ENCODE assay signal across 8 cellular contexts in genomic region chr15:44710236-44711088, GRCh38. TPM values are rescaled to one million over a fixed set of nuclear protein-coding genes. Genes with fewer than 3 reads are reported as not detected.
A peak's percentile ranks its signal among the peaks of the same experiment; 100 is the strongest.
DNase-seq lines count a peak whose midpoint lies in the region; ATAC-seq, FAIRE-seq and TF ChIP-seq lines count a peak whose summit lies in the region.

No MANE protein-coding gene starts in this region.

- TF ChIP-seq CTCF in Peyer's patch (IDR thresholded peaks at IDR 0.05) (peak in 4 of 6 experiments; percentile 6 to 38 (median 31)), bronchial epithelial cell (IDR thresholded peaks at IDR 0.05; ENCODE audit: insufficient read depth, low read length, severe bottlenecking) (peak; percentile 16), liver (IDR thresholded peaks at IDR 0.05; ENCODE audit: low read depth, low read length, missing input control) (no peak)

- ATAC-seq in GM21447 (IDR thresholded peaks at IDR 0.05; ENCODE audit: unreplicated experiment) = peak; percentile 27
- no peak for ATAC-seq in GM21717 (IDR thresholded peaks at IDR 0.05; ENCODE audit: unreplicated experiment)
- ATAC-seq in HG02763 (IDR thresholded peaks at IDR 0.05; ENCODE audit: unreplicated experiment) = no peak

- TF ChIP-seq RAD21 in liver (IDR thresholded peaks at IDR 0.05) = no peak

- no peaks in the 10 kb centered on the region for H3K27me3 ChIP-seq in BLaER1 treated with 17β-estradiol and CSF1 and Interleukin-3, amounts not matched to agents 10 nM and 100 nM
- H3K27me3 ChIP-seq in Peyer's patch = no peaks in the 10 kb centered on the region
- no peaks in the 10 kb centered on the region for H3K27me3 ChIP-seq in bronchial epithelial cell (ENCODE audit: control insufficient read depth, insufficient read depth, low read length)
- H3K27me3 ChIP-seq in liver (ENCODE audit: control insufficient read depth in 4 of 4, insufficient read depth in 4 of 4, low read length in 3 of 4) = no peaks in the 10 kb centered on the region
- H3K27me3 ChIP-seq in thymus (ENCODE audit: control insufficient read depth, insufficient read depth) = no peaks in the 10 kb centered on the region

- peak overlapping the region; percentile 70 to 93 (median 75) for H3K4me2 ChIP-seq in BLaER1 treated with 17β-estradiol and CSF1 and Interleukin-3, amounts not matched to agents 10 nM and 100 nM

- DNase-seq in Peyer's patch (peak in 2 of 3 donors; percentile 87), bronchial epithelial cell (ENCODE audit: low read depth) (no peak)

- peak overlapping the region; percentile 97 to 100 (median 99) for H3K9ac ChIP-seq in BLaER1 treated with 17β-estradiol and CSF1 and Interleukin-3, amounts not matched to agents 10 nM and 100 nM
- peak overlapping the region; percentile 89 to 99 for H3K9ac ChIP-seq in liver (ENCODE audit: low read depth in 1 of 2, low read length in 2 of 2)

- H3K4me1 ChIP-seq in BLaER1 treated with 17β-estradiol and CSF1 and Interleukin-3, amounts not matched to agents 10 nM and 100 nM = peaks cover 27 to 39% (median 33%) of the 10 kb centered on the region in 10 experiments
- peaks cover 0 to 42% (median 4%) of the 10 kb centered on the region in 4 donors for H3K4me1 ChIP-seq in Peyer's patch
- H3K4me1 ChIP-seq in liver (ENCODE audit: control insufficient read depth in 4 of 4, insufficient read depth in 4 of 4, low read length in 3 of 4) = peaks cover 0 to 21% (median 8%) of the 10 kb centered on the region in 4 donors
- peaks cover 14% of the 10 kb centered on the region for H3K4me1 ChIP-seq in thymus (ENCODE audit: control insufficient read depth, insufficient read depth, low read length)

- H3K4me3 ChIP-seq in BLaER1 treated with 17β-estradiol and CSF1 and Interleukin-3, amounts not matched to agents 10 nM and 100 nM = peak overlapping the region; percentile 86 to 98 (median 96)
- peak overlapping the region; percentile 74 to 95 (median 76) for H3K4me3 ChIP-seq in Peyer's patch
- peak overlapping the region; percentile 87 for H3K4me3 ChIP-seq in bronchial epithelial cell (ENCODE audit: low read depth, low read length)
- H3K4me3 ChIP-seq in liver (ENCODE audit: low read depth in 1 of 3, low read length in 3 of 3) = peak overlapping the region; percentile 56 to 88 (median 71)
- peak overlapping the region; percentile 100 for H3K4me3 ChIP-seq in thymus (ENCODE audit: low read length)

- H4K20me1 ChIP-seq in BLaER1 treated with 17β-estradiol and CSF1 and Interleukin-3, amounts not matched to agents 10 nM and 100 nM = peaks cover 38 to 41% (median 40%) of the 10 kb centered on the region in 11 experiments

- FAIRE-seq in bronchial epithelial cell (lab: Jason Lieb, UNC) = no peak

- H3K9me3 ChIP-seq in BLaER1 treated with 17β-estradiol and CSF1 and Interleukin-3, amounts not matched to agents 10 nM and 100 nM (replicated peaks in 1 of 11) = peaks cover under 1 to 16% (median 5%) of the 10 kb centered on the region in 11 experiments; a peak in 13 of 22 replicates
- H3K9me3 ChIP-seq in Peyer's patch = no peaks in the 10 kb centered on the region
- H3K9me3 ChIP-seq in liver (ENCODE audit: control insufficient read depth in 4 of 4, low read length in 3 of 4) = no peaks in the 10 kb centered on the region
- H3K9me3 ChIP-seq in thymus (ENCODE audit: control insufficient read depth) = no peaks in the 10 kb centered on the region

- 31% methylated on average over 11 of the region's 11 CpGs for WGBS in liver
- 10% methylated on average over 11 of the region's 11 CpGs for WGBS in thymus

- peak overlapping the region; percentile 97 to 100 (median 99) for H3K27ac ChIP-seq in BLaER1 treated with 17β-estradiol and CSF1 and Interleukin-3, amounts not matched to agents 10 nM and 100 nM
- H3K27ac ChIP-seq in Peyer's patch (peak overlapping the region; percentile 97 to 100 (median 98)), liver (ENCODE audit: low read depth in 1 of 2, low read length in 2 of 2) (peak overlapping the region; percentile 99), thymus (ENCODE audit: low read depth) (peak overlapping the region; percentile 100)

- no peak for TF ChIP-seq POLR2A in Peyer's patch (IDR thresholded peaks at IDR 0.05)

- peaks cover 16 to 38% (median 28%) of the 10 kb centered on the region in 11 experiments for H3K36me3 ChIP-seq in BLaER1 treated with 17β-estradiol and CSF1 and Interleukin-3, amounts not matched to agents 10 nM and 100 nM
- H3K36me3 ChIP-seq in Peyer's patch (peaks cover 0 to 13% (median 0%) of the 10 kb centered on the region in 3 donors), bronchial epithelial cell (ENCODE audit: control insufficient read depth, insufficient read depth, low read length) (peaks cover 2% of the 10 kb centered on the region), liver (ENCODE audit: control insufficient read depth in 4 of 4, insufficient read depth in 3 of 4, low read depth in 1 of 4, low read length in 3 of 4) (peaks cover 0 to 6% (median 5%) of the 10 kb centered on the region in 4 donors), thymus (ENCODE audit: control insufficient read depth, insufficient read depth) (peaks cover 11% of the 10 kb centered on the region)

TF ChIP-seq in liver, 16 proteins besides CTCF, POLR2A, EP300 and RAD21:
- TF ChIP-seq YY1 (IDR thresholded peaks at IDR 0.05) (peak; percentile 62), GABPA (IDR thresholded peaks at IDR 0.05 in 1 of 2, conservative IDR thresholded peaks at IDR 0.05 in 1 of 2) (no peak), JUND (IDR thresholded peaks at IDR 0.05) (no peak), FOXA2 (IDR thresholded peaks at IDR 0.05) (no peak)

RNA-seq across cellular contexts. Expression of gene PATL2, which starts 0.7 kb away (rescaled TPM):
- total RNA-seq in Peyer's patch (10 to 100 TPM in 2 of 4 donors, 1 to 10 TPM in 2; 4.0 to 35.5 (median 9.5) TPM), bronchial epithelial cell (0.13 TPM in 1 of 2 replicates, not detected in the other), liver (1 to 10 TPM in 1 of 2 donors, under 1 TPM in 1; 0.65 to 1.0 TPM)
- polyA plus RNA-seq in liver (under 1 TPM; 0.32 to 0.68 TPM), thymus (25.8 TPM)

RNA-seq across cellular contexts. Expression of gene B2M, which starts 0.9 kb away (rescaled TPM):
- total RNA-seq in Peyer's patch (over 10,000 TPM in 1 of 4 donors, 1,000 to 10,000 TPM in 3; 2,244 to 13,999 (median 5,894) TPM), bronchial epithelial cell (681 and 808 TPM in 2 replicates), liver (1,000 to 10,000 TPM; 1,388 to 2,879 TPM)
- polyA plus RNA-seq in liver (1,000 to 10,000 TPM; 3,021 to 3,787 TPM), thymus (8,137 TPM)

RNA-seq across cellular contexts. Expression of gene TRIM69, which starts 25.9 kb away (rescaled TPM):
- total RNA-seq in Peyer's patch (10 to 100 TPM in 2 of 4 donors, 1 to 10 TPM in 2; 6.7 to 11.7 (median 8.9) TPM), bronchial epithelial cell (7.1 and 7.8 TPM in 2 replicates), liver (1 to 10 TPM; 4.9 to 5.7 TPM)
- polyA plus RNA-seq in liver (10 to 100 TPM in 1 of 2 donors, 1 to 10 TPM in 1; 3.6 to 10.0 TPM), thymus (34.7 TPM)

RNA-seq across cellular contexts. Expression of gene SPG11, which starts 47.0 kb away (rescaled TPM):
- total RNA-seq in Peyer's patch (100 to 1,000 TPM; 125 to 215 (median 167) TPM), bronchial epithelial cell (49.8 and 65.5 TPM in 2 replicates), liver (10 to 100 TPM; 40.0 to 65.3 TPM)
- polyA plus RNA-seq in liver (10 to 100 TPM; 17.3 to 22.6 TPM), thymus (67.3 TPM)
